8 cellular contexts compared by ENCODE assay signal in the genomic region with DNA sequence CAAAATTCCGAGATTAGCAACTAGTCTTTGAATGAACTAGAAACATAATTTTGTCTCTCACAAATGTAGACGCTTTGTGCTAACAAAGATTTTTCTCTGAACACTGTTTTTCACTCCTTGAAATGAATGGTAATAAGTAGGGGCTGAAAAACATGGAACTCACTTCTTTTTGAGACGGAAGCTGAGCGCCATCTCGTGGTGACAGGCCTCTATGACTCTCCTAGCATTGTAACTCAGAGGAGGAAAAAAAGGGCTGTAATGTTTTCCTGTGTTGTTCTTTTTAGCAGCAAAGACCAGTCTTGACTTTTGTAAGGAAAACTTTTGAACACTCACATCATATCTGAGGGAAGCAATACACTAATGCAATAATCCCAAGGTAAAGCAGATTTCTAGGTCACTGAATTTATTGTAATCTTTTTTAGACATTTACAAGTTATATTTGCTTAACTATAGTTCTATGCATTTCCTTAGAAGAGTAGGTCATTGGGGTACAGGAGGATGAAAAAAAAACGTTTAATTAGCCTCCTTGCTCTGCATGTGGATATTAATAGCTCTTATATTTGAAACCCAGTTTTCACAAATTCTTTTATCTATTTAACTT.
DNase-seq lines count a peak whose midpoint lies in the region; ATAC-seq and TF ChIP-seq lines count a peak whose summit lies in the region.

No MANE protein-coding gene starts in this region.

- peak; percentile 59 for ATAC-seq in mucosa of descending colon

- H3K27ac Mint-ChIP-seq in CD4-positive, alpha-beta memory T cell, result no peak overlapping the region

- no peaks in the 10 kb centered on the region for H3K4me1 Mint-ChIP-seq in CD4-positive, alpha-beta memory T cell

- H3K36me3 Mint-ChIP-seq in CD4-positive, alpha-beta memory T cell, result no peaks in the 10 kb centered on the region

- H3K4me1 ChIP-seq in mucosa of descending colon (ENCODE audit: low read depth), result no peaks in the 10 kb centered on the region
- no peaks in the 10 kb centered on the region for H3K4me1 ChIP-seq in CD4-positive, alpha-beta memory T cell (ENCODE audit: insufficient read depth, low read length)

- TF ChIP-seq CTCF in LNCaP clone FGC (IDR thresholded peaks at IDR 0.05; ENCODE audit: control insufficient read depth, extremely low read depth, insufficient read depth), result peak; percentile 87
- peak; percentile 74 to 95 (median 90) for TF ChIP-seq CTCF in dorsolateral prefrontal cortex (IDR thresholded peaks at IDR 0.05 in 54 of 56, conservative IDR thresholded peaks at IDR 0.05 in 2 of 56; ENCODE audit: low read depth in 1 of 56, partially characterized antibody in 56 of 56)
- peak; percentile 36 for TF ChIP-seq CTCF in mucosa of descending colon (IDR thresholded peaks at IDR 0.05)

- no peak overlapping the region for H3K4me3 Mint-ChIP-seq in CD4-positive, alpha-beta memory T cell

- H3K27ac ChIP-seq in dorsolateral prefrontal cortex, result peak overlapping the region in 57 of 59 donors; percentile 40 to 94 (median 83)
- H3K27ac ChIP-seq in CD4-positive, alpha-beta memory T cell (ENCODE audit: low read depth, low read length), result no peak overlapping the region

- H3K9me3 Mint-ChIP-seq in CD4-positive, alpha-beta memory T cell, result peaks cover 0 to 14% (median 5%) of the 10 kb centered on the region in 8 donors

- peak; percentile 13 for DNase-seq in stimulated activated CD4-positive, alpha-beta T cell treated with anti-CD3 and anti-CD28 coated beads, Interleukin-1b, Interleukin-23, amount 100 ng/mL, for 48 hours
- DNase-seq in stimulated activated CD4-positive, alpha-beta T cell treated with anti-CD3 and anti-CD28 coated beads, Interleukin-4, amount 100 ng/mL, for 24 hours, result no peak
- DNase-seq in LNCaP clone FGC (ENCODE audit: low read depth), result peak; percentile 8
- DNase-seq in RPMI8226, result peak; percentile 39
- peak; percentile 35 to 91 (median 76) for DNase-seq in dorsolateral prefrontal cortex
- DNase-seq in mucosa of descending colon, result peak in 2 of 3 donors; percentile 46 to 64
- no peak for DNase-seq in 8988T
- no peak for DNase-seq in CD4-positive, alpha-beta memory T cell

- POLR2A ChIA-PET in CD4-positive, alpha-beta memory T cell (lab: Charles Lee; ENCODE audit: partially characterized antibody), result no interaction called here

- no peaks in the 10 kb centered on the region for H3K27me3 ChIP-seq in dorsolateral prefrontal cortex
- H3K27me3 ChIP-seq in CD4-positive, alpha-beta memory T cell (ENCODE audit: insufficient read depth, low read length), result no peaks in the 10 kb centered on the region

- no peaks in the 10 kb centered on the region for H3K36me3 ChIP-seq in mucosa of descending colon (ENCODE audit: low read depth)
- H3K36me3 ChIP-seq in CD4-positive, alpha-beta memory T cell (ENCODE audit: insufficient read depth, low read length), result no peaks in the 10 kb centered on the region

- H3K4me3 ChIP-seq in LNCaP clone FGC (ENCODE audit: low read depth, low read length) (no peak overlapping the region), dorsolateral prefrontal cortex (peak overlapping the region in 55 of 59 donors; percentile 4 to 59 (median 40)), mucosa of descending colon (no peak overlapping the region)
- H3K4me3 ChIP-seq in CD4-positive, alpha-beta memory T cell (ENCODE audit: low read length in 2 of 2), result no peak overlapping the region

- no peaks in the 10 kb centered on the region for H3K9me3 ChIP-seq in mucosa of descending colon
- no peaks in the 10 kb centered on the region for H3K9me3 ChIP-seq in CD4-positive, alpha-beta memory T cell (ENCODE audit: control insufficient read depth in 1 of 2, low read length in 2 of 2)

- intact Hi-C loops in dorsolateral prefrontal cortex (cut with DNase I), result loop anchor here in 1 of 2 donors (5.0 to 10.0 kb wide), 2 partner anchors 315 to 467 kb away; no protein-coding TSS in a partner anchor
- intact Hi-C loops in mucosa of descending colon (cut with DNase I, micrococcal nuclease), result no loop called here
- intact Hi-C loops in CD4-positive, alpha-beta memory T cell (cut with micrococcal nuclease), result no loop called here

- H3K27me3 Mint-ChIP-seq in CD4-positive, alpha-beta memory T cell, result no peaks in the 10 kb centered on the region

- CTCF ChIA-PET in CD4-positive, alpha-beta memory T cell (lab: Charles Lee; ENCODE audit: partially characterized antibody), result no interaction called here

Comparison
In these comparisons a context has a peak if more than half of its experiments do, and no peak if none do; other contexts are left out.
1. DNase-seq: peak in stimulated activated CD4-positive, alpha-beta T cell treated with anti-CD3 and anti-CD28 coated beads, Interleukin-1b, Interleukin-23, amount 100 ng/mL, for 48 hours (single experiment), LNCaP clone FGC (single experiment), RPMI8226 (single experiment), dorsolateral prefrontal cortex (10 of 10) and mucosa of descending colon (2 of 3); none in stimulated activated CD4-positive, alpha-beta T cell treated with anti-CD3 and anti-CD28 coated beads, Interleukin-4, amount 100 ng/mL, for 24 hours (single experiment), 8988T (single experiment) and CD4-positive, alpha-beta memory T cell (0 of 5).
2. H3K4me3 ChIP-seq: peak in dorsolateral prefrontal cortex (55 of 59); none in LNCaP clone FGC (single experiment), mucosa of descending colon (single experiment) and CD4-positive, alpha-beta memory T cell (0 of 2).
3. CTCF ChIP-seq: peak in every context shown above with its lines; median percentile 90 in dorsolateral prefrontal cortex; 87 in LNCaP clone FGC; 36 in mucosa of descending colon.